Comparison of ENCODE assay signal across 14 cellular contexts in genomic region chr20:3696200-3696599, GRCh38. TPM values are rescaled to one million over a fixed set of nuclear protein-coding genes. Genes with fewer than 3 reads are reported as not detected.
DNase-seq lines count a peak whose midpoint lies in the region; ATAC-seq and TF ChIP-seq lines count a peak whose summit lies in the region.
"Had no signal": no experiment of that assay in that cellular context is flagged by ENCODE, and none has a peak within 500 bp of the region (broad histone marks: within the 10 kb centered on the region; RNA-seq: fewer than 3 reads in every experiment).

No MANE protein-coding gene starts in this region.

- H3K9me3 ChIP-seq in body of pancreas, result no peaks in the 10 kb centered on the region

- H3K27me3 ChIP-seq in body of pancreas, result no peaks in the 10 kb centered on the region

- no peak overlapping the region for H3K4me3 ChIP-seq in body of pancreas

- H3K4me3 Mint-ChIP-seq in nephron, result no peak overlapping the region
- no peak overlapping the region for H3K4me3 Mint-ChIP-seq in T-helper 2 cell treated with Interferon-gamma antibody and Interleukin-4, amounts not matched to agents 5 μg/mL and 100 μg/mL, for 36 hours
- H3K4me3 Mint-ChIP-seq: activated T-helper 1 cell treated with anti-CD3 and anti-CD28 coated beads, Interleukin-12 subunit alpha, Interleukin-12 subunit beta, Interleukin-2, Interleukin-4 antibody, amounts not matched to agents 30 ng/mL and 10 ng/mL and 1 ng/mL, durations not matched to agents 14 hours and 24 hours and 36 hours; natural killer cell; T-helper 17 cell had no signal

- H3K36me3 ChIP-seq in body of pancreas (replicated peaks in 1 of 2; ENCODE audit: insufficient read depth in 1 of 2, low read depth in 2 of 2), result no peaks in the 10 kb centered on the region

- H3K36me3 Mint-ChIP-seq in nephron (ENCODE audit: low read depth), result no peaks in the 10 kb centered on the region
- H3K36me3 Mint-ChIP-seq in T-helper 2 cell treated with Interferon-gamma antibody and Interleukin-4, amounts not matched to agents 5 μg/mL and 100 μg/mL, for 36 hours (ENCODE audit: low read depth), result no peaks in the 10 kb centered on the region
- H3K36me3 Mint-ChIP-seq: natural killer cell had no signal

- TF ChIP-seq EP300 in Ishikawa (IDR thresholded peaks at IDR 0.05; ENCODE audit: borderline replicate concordance), result no peak

- POLR2A ChIA-PET in GM10248 (lab: Yijun Ruan, JAX), result no interaction called here

- peaks cover 9% of the 10 kb centered on the region for H3K4me1 Mint-ChIP-seq in nephron
- no peaks in the 10 kb centered on the region for H3K4me1 Mint-ChIP-seq in T-helper 2 cell treated with Interferon-gamma antibody and Interleukin-4, amounts not matched to agents 5 μg/mL and 100 μg/mL, for 36 hours (ENCODE audit: low read depth)
- H3K4me1 Mint-ChIP-seq: natural killer cell, T-helper 17 cell had no signal

- DNase-seq in GM10248 (ENCODE audit: extremely low spot score), result no peak
- no peak for DNase-seq in body of pancreas
- no peak for DNase-seq in T-helper 2 cell treated with Interferon-gamma antibody and Interleukin-4, amounts not matched to agents 5 μg/mL and 100 μg/mL, for 36 hours (ENCODE audit: low spot score)
- DNase-seq in medulla oblongata (ENCODE audit: extremely low spot score), result no peak
- DNase-seq in NCI-H2081 treated with DMSO at 0.1 percent for 48 hours (lab: John Stamatoyannopoulos, UW), result no peak
- DNase-seq: hypothalamus; natural killer cell; NCI-H446 treated with DMSO at 0.1 percent for 48 hours; stimulated activated CD4-positive, alpha-beta T cell treated with anti-CD3 and anti-CD28 coated beads, Interleukin-4, amount 100 ng/mL, for 1 hour; T-helper 17 cell had no signal

- H3K27ac ChIP-seq in body of pancreas, result no peak overlapping the region

- TF ChIP-seq CTCF in GM10248 (IDR thresholded peaks at IDR 0.05; ENCODE audit: control extremely low read depth, extremely low read depth, low read depth, missing control alignments) (peak; percentile 17), body of pancreas (IDR thresholded peaks at IDR 0.05) (peak in 4 of 7 experiments; percentile 4 to 16 (median 12)), nephron (IDR thresholded peaks at IDR 0.05; ENCODE audit: unreplicated experiment in 3 of 3) (peak in 2 of 3 experiments; percentile 20 to 26)

- H3K4me1 ChIP-seq in body of pancreas, result no peaks in the 10 kb centered on the region

- H3K27ac Mint-ChIP-seq in nephron, result no peak overlapping the region
- no peak overlapping the region for H3K27ac Mint-ChIP-seq in T-helper 2 cell treated with Interferon-gamma antibody and Interleukin-4, amounts not matched to agents 5 μg/mL and 100 μg/mL, for 36 hours
- H3K27ac Mint-ChIP-seq: activated T-helper 1 cell treated with anti-CD3 and anti-CD28 coated beads, Interleukin-12 subunit alpha, Interleukin-12 subunit beta, Interleukin-2, Interleukin-4 antibody, amounts not matched to agents 30 ng/mL and 10 ng/mL and 1 ng/mL, durations not matched to agents 14 hours and 24 hours and 36 hours; natural killer cell; T-helper 17 cell had no signal

- H3K9me3 Mint-ChIP-seq in nephron, result no peaks in the 10 kb centered on the region
- H3K9me3 Mint-ChIP-seq in T-helper 2 cell treated with Interferon-gamma antibody and Interleukin-4, amounts not matched to agents 5 μg/mL and 100 μg/mL, for 36 hours, result no peaks in the 10 kb centered on the region
- H3K9me3 Mint-ChIP-seq: activated T-helper 1 cell treated with anti-CD3 and anti-CD28 coated beads, Interleukin-12 subunit alpha, Interleukin-12 subunit beta, Interleukin-2, Interleukin-4 antibody, amounts not matched to agents 30 ng/mL and 10 ng/mL and 1 ng/mL, durations not matched to agents 14 hours and 24 hours and 36 hours; natural killer cell had no signal

- WGBS in body of pancreas, 2 donors, result 85% methylated on average over 1 of the region's 1 CpG; no CpG with 5 or more reads in 1 of the 2 donors

- ATAC-seq in body of pancreas, result no peak
- ATAC-seq: natural killer cell, T-helper 17 cell had no signal

- CTCF ChIA-PET in GM10248 (lab: Yijun Ruan, JAX), result interaction anchor here (1.1 to 8.9 kb wide), 3 partner anchors 14 to 39 kb away, joined by 4 to 64 read pairs (median 13); no protein-coding TSS in a partner anchor

- no peaks in the 10 kb centered on the region for H3K27me3 Mint-ChIP-seq in nephron (ENCODE audit: low read depth)
- no peaks in the 10 kb centered on the region for H3K27me3 Mint-ChIP-seq in T-helper 2 cell treated with Interferon-gamma antibody and Interleukin-4, amounts not matched to agents 5 μg/mL and 100 μg/mL, for 36 hours (ENCODE audit: low read depth)
- H3K27me3 Mint-ChIP-seq: T-helper 17 cell had no signal

- TF ChIP-seq RAD21 in Ishikawa (IDR thresholded peaks at IDR 0.05; ENCODE audit: low read depth), result peak; percentile 51; the same call in 1 of the 2 replicates

- intact Hi-C loops in body of pancreas (cut with DNase I), result no loop called here

- no peak for TF ChIP-seq POLR2A in body of pancreas (IDR thresholded peaks at IDR 0.05)

TF ChIP-seq in Ishikawa, 13 proteins besides CTCF, POLR2A, EP300 and RAD21:
- no peak for TF ChIP-seq CREB1 (IDR thresholded peaks at IDR 0.05; ENCODE audit: low read depth)
- no peak for TF ChIP-seq EGR1 (IDR thresholded peaks at IDR 0.05)
- TF ChIP-seq TAF1 (IDR thresholded peaks at IDR 0.05; ENCODE audit: low read depth), result no peak
- TF ChIP-seq FOXM1 (IDR thresholded peaks at IDR 0.05; ENCODE audit: borderline replicate concordance, low read depth), result no peak
- no peak for TF ChIP-seq YY1 (IDR thresholded peaks at IDR 0.05; ENCODE audit: low read depth)
- TF ChIP-seq USF1 (IDR thresholded peaks at IDR 0.05), result no peak
- TF ChIP-seq TCF12 (IDR thresholded peaks at IDR 0.05; ENCODE audit: low read depth), result no peak
- TF ChIP-seq ZBTB7A (IDR thresholded peaks at IDR 0.05; ENCODE audit: low read depth), result no peak
- TF ChIP-seq CEBPB (IDR thresholded peaks at IDR 0.05), result no peak
- TF ChIP-seq, protein P1, sequence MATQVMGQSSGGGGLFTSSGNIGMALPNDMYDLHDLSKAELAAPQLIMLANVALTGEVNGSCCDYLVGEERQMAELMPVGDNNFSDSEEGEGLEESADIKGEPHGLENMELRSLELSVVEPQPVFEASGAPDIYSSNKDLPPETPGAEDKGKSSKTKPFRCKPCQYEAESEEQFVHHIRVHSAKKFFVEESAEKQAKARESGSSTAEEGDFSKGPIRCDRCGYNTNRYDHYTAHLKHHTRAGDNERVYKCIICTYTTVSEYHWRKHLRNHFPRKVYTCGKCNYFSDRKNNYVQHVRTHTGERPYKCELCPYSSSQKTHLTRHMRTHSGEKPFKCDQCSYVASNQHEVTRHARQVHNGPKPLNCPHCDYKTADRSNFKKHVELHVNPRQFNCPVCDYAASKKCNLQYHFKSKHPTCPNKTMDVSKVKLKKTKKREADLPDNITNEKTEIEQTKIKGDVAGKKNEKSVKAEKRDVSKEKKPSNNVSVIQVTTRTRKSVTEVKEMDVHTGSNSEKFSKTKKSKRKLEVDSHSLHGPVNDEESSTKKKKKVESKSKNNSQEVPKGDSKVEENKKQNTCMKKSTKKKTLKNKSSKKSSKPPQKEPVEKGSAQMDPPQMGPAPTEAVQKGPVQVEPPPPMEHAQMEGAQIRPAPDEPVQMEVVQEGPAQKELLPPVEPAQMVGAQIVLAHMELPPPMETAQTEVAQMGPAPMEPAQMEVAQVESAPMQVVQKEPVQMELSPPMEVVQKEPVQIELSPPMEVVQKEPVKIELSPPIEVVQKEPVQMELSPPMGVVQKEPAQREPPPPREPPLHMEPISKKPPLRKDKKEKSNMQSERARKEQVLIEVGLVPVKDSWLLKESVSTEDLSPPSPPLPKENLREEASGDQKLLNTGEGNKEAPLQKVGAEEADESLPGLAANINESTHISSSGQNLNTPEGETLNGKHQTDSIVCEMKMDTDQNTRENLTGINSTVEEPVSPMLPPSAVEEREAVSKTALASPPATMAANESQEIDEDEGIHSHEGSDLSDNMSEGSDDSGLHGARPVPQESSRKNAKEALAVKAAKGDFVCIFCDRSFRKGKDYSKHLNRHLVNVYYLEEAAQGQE (IDR thresholded peaks at IDR 0.05; ENCODE audit: low read depth), result no peak
- TF ChIP-seq, protein P2, sequence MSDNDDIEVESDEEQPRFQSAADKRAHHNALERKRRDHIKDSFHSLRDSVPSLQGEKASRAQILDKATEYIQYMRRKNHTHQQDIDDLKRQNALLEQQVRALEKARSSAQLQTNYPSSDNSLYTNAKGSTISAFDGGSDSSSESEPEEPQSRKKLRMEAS (IDR thresholded peaks at IDR 0.05), result no peak
- no peak for TF ChIP-seq TEAD4 (IDR thresholded peaks at IDR 0.05)
- no peak for TF ChIP-seq NFIC (IDR thresholded peaks at IDR 0.05)

RNA-seq across cellular contexts. Expression of gene ADAM33, which starts 14.4 kb away (rescaled TPM):
- 10 to 100 TPM; 11.2 to 29.0 TPM for total RNA-seq in body of pancreas
- total RNA-seq: activated T-helper 1 cell treated with anti-CD3 and anti-CD28 coated beads, Interleukin-12 subunit alpha, Interleukin-12 subunit beta, Interleukin-2, Interleukin-4 antibody, amounts not matched to agents 30 ng/mL and 10 ng/mL and 1 ng/mL, durations not matched to agents 14 hours and 24 hours and 36 hours; natural killer cell; T-helper 17 cell had no signal

RNA-seq across cellular contexts. Expression of gene SIGLEC1, which starts 16.2 kb away (rescaled TPM):
- 1 to 10 TPM; 2.1 to 5.9 TPM for total RNA-seq in body of pancreas
- total RNA-seq: activated T-helper 1 cell treated with anti-CD3 and anti-CD28 coated beads, Interleukin-12 subunit alpha, Interleukin-12 subunit beta, Interleukin-2, Interleukin-4 antibody, amounts not matched to agents 30 ng/mL and 10 ng/mL and 1 ng/mL, durations not matched to agents 14 hours and 24 hours and 36 hours had no signal

RNA-seq across cellular contexts. Expression of gene GFRA4, which starts 33.0 kb away (rescaled TPM):
- total RNA-seq in body of pancreas, result not detected
- total RNA-seq: activated T-helper 1 cell treated with anti-CD3 and anti-CD28 coated beads, Interleukin-12 subunit alpha, Interleukin-12 subunit beta, Interleukin-2, Interleukin-4 antibody, amounts not matched to agents 30 ng/mL and 10 ng/mL and 1 ng/mL, durations not matched to agents 14 hours and 24 hours and 36 hours; cerebellum; natural killer cell; T-helper 17 cell had no signal

RNA-seq across cellular contexts. Expression of gene HSPA12B, which starts 36.3 kb away (rescaled TPM):
- 1 to 10 TPM; 3.3 to 4.4 TPM for total RNA-seq in body of pancreas
- total RNA-seq: activated T-helper 1 cell treated with anti-CD3 and anti-CD28 coated beads, Interleukin-12 subunit alpha, Interleukin-12 subunit beta, Interleukin-2, Interleukin-4 antibody, amounts not matched to agents 30 ng/mL and 10 ng/mL and 1 ng/mL, durations not matched to agents 14 hours and 24 hours and 36 hours; natural killer cell; T-helper 17 cell had no signal
